ENCODE assay signal across 21 cellular contexts in genomic region chr3:177490626-177491025, GRCh38.
DNase-seq lines count a peak whose midpoint lies in the region; ATAC-seq and TF ChIP-seq lines count a peak whose summit lies in the region.
"Had no signal": no experiment of that assay in that cellular context is flagged by ENCODE, and none has a peak within 500 bp of the region (broad histone marks: within the 10 kb centered on the region; RNA-seq: fewer than 3 reads in every experiment).

No MANE protein-coding gene starts in this region.

- in situ Hi-C loops in transverse colon (cut with MboI; ENCODE audit: low pct_ligation_motif_present in 1 of 4, low pct_unique_long_range_greater_than_20kb in 1 of 4, low sequenced_read_pairs in 3 of 4), result no loop called here

- peak overlapping the region; percentile 9 for H3K27ac Mint-ChIP-seq in chondrocyte (ENCODE audit: unreplicated experiment)
- H3K27ac Mint-ChIP-seq: activated B cell treated with CpG ODN at 0.5 μM for 24 hours; CD4-positive, CD25-positive, alpha-beta regulatory T cell; H9; naive B cell had no signal

- no peaks in the 10 kb centered on the region for H3K27me3 ChIP-seq in Loucy (ENCODE audit: insufficient read depth, low read length, poor library complexity, severe bottlenecking)
- no peaks in the 10 kb centered on the region for H3K27me3 ChIP-seq in transverse colon
- H3K27me3 ChIP-seq: cardiac muscle cell, foreskin keratinocyte, testis had no signal

- ATAC-seq in sciatic nerve, result peak; percentile 34
- ATAC-seq in activated CD4-positive, CD25-positive, alpha-beta regulatory T cell treated with anti-CD3 and anti-CD28 coated beads, Interleukin-2, amount 50 U/mL, for 24 hours, result no peak

- no peak overlapping the region for H3K4me3 Mint-ChIP-seq in chondrocyte (ENCODE audit: unreplicated experiment)
- H3K4me3 Mint-ChIP-seq: activated B cell treated with CpG ODN at 0.5 μM for 24 hours; CD4-positive, CD25-positive, alpha-beta regulatory T cell; H9; naive B cell had no signal

- peak overlapping the region; percentile 68 for H3K27ac ChIP-seq in mesodermal cell (ENCODE audit: low read depth, low read length, severe bottlenecking)
- no peak overlapping the region for H3K27ac ChIP-seq in transverse colon
- H3K27ac ChIP-seq: cardiac muscle cell, foreskin keratinocyte, prostate gland, testis had no signal

- intact Hi-C loops in sciatic nerve (cut with DNase I), result no loop called here
- intact Hi-C loops in transverse colon (cut with DNase I; ENCODE audit: low total_unique reads), result no loop called here

- H3K4me1 ChIP-seq in Loucy (ENCODE audit: insufficient read depth, low read length, poor library complexity, severe bottlenecking), result peaks cover 26% of the 10 kb centered on the region
- H3K4me1 ChIP-seq in mesodermal cell (ENCODE audit: control insufficient read depth, insufficient read depth, low read length, poor library complexity, severe bottlenecking), result peaks cover 21% of the 10 kb centered on the region
- peaks cover 0 to 5% (median 2%) of the 10 kb centered on the region in 4 donors for H3K4me1 ChIP-seq in transverse colon
- H3K4me1 ChIP-seq: prostate gland had no signal

- H3K9me3 ChIP-seq in Loucy (ENCODE audit: insufficient read depth, low read depth, low read length) (no peaks in the 10 kb centered on the region; the same call in 1 of the 2 replicates), mesodermal cell (ENCODE audit: control insufficient read depth, low read length) (no peaks in the 10 kb centered on the region), transverse colon (no peaks in the 10 kb centered on the region)
- H3K9me3 ChIP-seq: prostate gland, testis had no signal

- H3K27me3 Mint-ChIP-seq in chondrocyte (ENCODE audit: low read depth), result no peaks in the 10 kb centered on the region
- H3K27me3 Mint-ChIP-seq: activated B cell treated with CpG ODN at 0.5 μM for 24 hours; CD4-positive, CD25-positive, alpha-beta regulatory T cell; naive B cell had no signal

- TF ChIP-seq CTCF in Loucy (conservative IDR thresholded peaks at IDR 0.05; ENCODE audit: low read length), result no peak
- no peak for TF ChIP-seq CTCF in chondrocyte (IDR thresholded peaks at IDR 0.05)
- no peak for TF ChIP-seq CTCF in transverse colon (IDR thresholded peaks at IDR 0.05)

- no peak overlapping the region for H3K9ac ChIP-seq in Loucy (ENCODE audit: low read depth, low read length, poor library complexity, severe bottlenecking)

- H3F3A ChIP-seq in Loucy (ENCODE audit: low read depth), result no peaks in the 10 kb centered on the region

- DNase-seq in chondrocyte (ENCODE audit: low spot score) (no peak), sciatic nerve (ENCODE audit: low spot score) (no peak), HK-2 (ENCODE audit: unreplicated experiment) (no peak), SW 1271 (lab: John Stamatoyannopoulos, UW) (no peak), transverse colon (no peak)
- DNase-seq: activated B cell treated with CpG ODN at 0.5 μM for 24 hours; activated CD4-positive, alpha-beta T cell treated with anti-CD3 and anti-CD28 coated beads, Interleukin-2, amount 50 U/mL, for 48 hours; activated effector memory CD4-positive, alpha-beta T cell treated with anti-CD3 and anti-CD28 coated beads, Interleukin-2, amount 50 U/mL, for 16 hours; CD4-positive, CD25-positive, alpha-beta regulatory T cell; foreskin keratinocyte; H9; naive B cell; NCI-H1436; stimulated activated CD4-positive, alpha-beta T cell treated with anti-CD3 and anti-CD28 coated beads, Interleukin-1b, Interleukin-23, amount 100 ng/mL, for 48 hours; testis had no signal

- peaks cover 8% of the 10 kb centered on the region for H3K36me3 Mint-ChIP-seq in chondrocyte (ENCODE audit: low read depth)
- H3K36me3 Mint-ChIP-seq: CD4-positive, CD25-positive, alpha-beta regulatory T cell had no signal

- H4K20me1 ChIP-seq in Loucy (ENCODE audit: insufficient read depth, low read length, poor library complexity, severe bottlenecking), result no peaks in the 10 kb centered on the region

- no peaks in the 10 kb centered on the region for H3K79me2 ChIP-seq in Loucy (ENCODE audit: insufficient read depth, low read length)

- WGBS in mesodermal cell (ENCODE audit: insufficient coverage in 2 of 2), 2 experiments, result 88 to 94% methylated on average over 1 to 2 of the region's 3 CpGs
- 78% methylated on average over 3 of the region's 3 CpGs; no CpG with 5 or more reads in 1 of the 2 donors for WGBS in transverse colon (ENCODE audit: low coverage in 1 of 2), 2 donors

- no peak overlapping the region for H3K4me2 ChIP-seq in Loucy (ENCODE audit: low read depth, low read length, poor library complexity, severe bottlenecking)

- no peak overlapping the region for H3K4me3 ChIP-seq in Loucy (ENCODE audit: low read length, poor library complexity, severe bottlenecking)
- no peak overlapping the region for H3K4me3 ChIP-seq in mesodermal cell (ENCODE audit: extremely low read depth, insufficient read depth, low read length, poor library complexity, severe bottlenecking)
- no peak overlapping the region for H3K4me3 ChIP-seq in transverse colon
- H3K4me3 ChIP-seq: cardiac muscle cell, prostate gland, skin epidermis, testis had no signal

- peaks cover 16% of the 10 kb centered on the region for H3K4me1 Mint-ChIP-seq in chondrocyte (ENCODE audit: low read depth)
- H3K4me1 Mint-ChIP-seq: activated B cell treated with CpG ODN at 0.5 μM for 24 hours had no signal

- no peak for TF ChIP-seq POLR2A in transverse colon (IDR thresholded peaks at IDR 0.05)

- no peak for TF ChIP-seq EP300 in transverse colon (IDR thresholded peaks at IDR 0.05; ENCODE audit: low read depth)

- H3K9me3 Mint-ChIP-seq in chondrocyte (ENCODE audit: low read depth), result peaks cover 9% of the 10 kb centered on the region
- H3K9me3 Mint-ChIP-seq: activated B cell treated with CpG ODN at 0.5 μM for 24 hours; CD4-positive, CD25-positive, alpha-beta regulatory T cell had no signal

- peak overlapping the region; percentile 50 for H2AFZ ChIP-seq in Loucy (ENCODE audit: low read length)

- H3K36me3 ChIP-seq in Loucy (ENCODE audit: insufficient read depth, low read length) (no peaks in the 10 kb centered on the region), mesodermal cell (ENCODE audit: control insufficient read depth, insufficient read depth, low read length) (no peaks in the 10 kb centered on the region), transverse colon (no peaks in the 10 kb centered on the region)
- H3K36me3 ChIP-seq: cardiac muscle cell, prostate gland had no signal

- no peaks in the 10 kb centered on the region for H3K9me2 ChIP-seq in Loucy (replicated peaks; ENCODE audit: low read depth, low read length)
